In genomic region chr1:18580676-18581419, GRCh38 we compare ENCODE assay signal across 11 cellular contexts. TPM values are rescaled to one million over a fixed set of nuclear protein-coding genes. Genes with fewer than 3 reads are reported as not detected.
"Had no signal": no experiment of that assay in that cellular context is flagged by ENCODE, and none has a peak within 500 bp of the region (broad histone marks: within the 10 kb centered on the region; RNA-seq: fewer than 3 reads in every experiment).

No MANE protein-coding gene starts in this region.

- H3K36me3 ChIP-seq: tibial artery had no signal

- DNase-seq: effector memory CD4-positive, alpha-beta T cell; foreskin melanocyte; kidney glomerular epithelial cell; mesenchymal stem cell; natural killer cell; tibial artery had no signal

- H3K4me3 ChIP-seq: skin epidermis, tibial artery had no signal

- H3K27ac ChIP-seq: skin epidermis, tibial artery had no signal

- H3K9me3 ChIP-seq: tibial artery had no signal

RNA-seq across cellular contexts. Expression of gene PAX7, which starts 49.8 kb away (rescaled TPM):
- total RNA-seq: activated CD4-positive, alpha-beta T cell treated with anti-CD3 and anti-CD28 coated beads, Interleukin-2, amount 10 ng/mL, durations not matched to agents 7 days and 5 days; activated naive CD8-positive, alpha-beta T cell treated with anti-CD3 and anti-CD28 coated beads for 36 hours; liver; natural killer cell; subcutaneous adipose tissue had no signal
- polyA plus RNA-seq: liver had no signal
